In genomic region chr5:78690593-78690972, GRCh38 we compare ENCODE assay signal across 19 cellular contexts.
"Had no signal": no experiment of that assay in that cellular context is flagged by ENCODE, and none has a peak within 500 bp of the region (broad histone marks: within the 10 kb centered on the region; RNA-seq: fewer than 3 reads in every experiment).

No MANE protein-coding gene starts in this region.

- H3K27me3 ChIP-seq: upper lobe of right lung had no signal

- H3K27ac Mint-ChIP-seq: activated CD4-positive, alpha-beta memory T cell treated with anti-CD3 and anti-CD28 coated beads, Interleukin-2, amount 10 ng/mL, durations not matched to agents 7 days and 5 days; naive thymus-derived CD8-positive, alpha-beta T cell; T-helper 2 cell treated with Interferon-gamma antibody and Interleukin-4, amounts not matched to agents 5 μg/mL and 100 μg/mL, for 36 hours had no signal

- H3K4me1 ChIP-seq: lower lobe of right lung, psoas muscle, right lobe of liver, upper lobe of right lung had no signal

- H3K36me3 ChIP-seq: lower lobe of right lung, right lobe of liver, upper lobe of right lung had no signal

- H3K9me3 Mint-ChIP-seq: activated CD4-positive, alpha-beta memory T cell treated with anti-CD3 and anti-CD28 coated beads, Interleukin-2, amount 10 ng/mL, durations not matched to agents 7 days and 5 days had no signal

- DNase-seq: activated CD4-positive, alpha-beta memory T cell treated with anti-CD3 and anti-CD28 coated beads, Interleukin-2, amount 10 ng/mL, durations not matched to agents 7 days and 5 days; activated CD4-positive, alpha-beta T cell treated with anti-CD3 and anti-CD28 coated beads for 1 hour; activated naive CD4-positive, alpha-beta T cell; caudate nucleus; cortex of kidney; effector memory CD4-positive, alpha-beta T cell; kidney glomerular epithelial cell; lower lobe of right lung; naive thymus-derived CD8-positive, alpha-beta T cell; nucleus accumbens; psoas muscle; right lobe of liver; stimulated activated CD4-positive, alpha-beta T cell treated with anti-CD3 and anti-CD28 coated beads, Interleukin-2, amount 100 ng/mL, for 24 hours; stimulated activated naive CD4-positive, alpha-beta T cell; substantia nigra; SW 1271; upper lobe of right lung had no signal

- H3K27ac ChIP-seq: epithelial cell of prostate, lower lobe of right lung, psoas muscle, right lobe of liver, upper lobe of right lung had no signal

- H3K9me3 ChIP-seq: psoas muscle, right lobe of liver, upper lobe of right lung had no signal

- H3K36me3 Mint-ChIP-seq: naive thymus-derived CD8-positive, alpha-beta T cell had no signal

- H3K4me3 Mint-ChIP-seq: activated CD4-positive, alpha-beta memory T cell treated with anti-CD3 and anti-CD28 coated beads, Interleukin-2, amount 10 ng/mL, durations not matched to agents 7 days and 5 days; naive thymus-derived CD8-positive, alpha-beta T cell; T-helper 2 cell treated with Interferon-gamma antibody and Interleukin-4, amounts not matched to agents 5 μg/mL and 100 μg/mL, for 36 hours had no signal

- H3K4me3 ChIP-seq: lower lobe of right lung, psoas muscle, right lobe of liver, upper lobe of right lung had no signal

- ATAC-seq: naive thymus-derived CD8-positive, alpha-beta T cell; psoas muscle; right lobe of liver; upper lobe of right lung had no signal
